In genomic region chr12:2959194-2959507, GRCh38 we compare ENCODE assay signal across 1 cellular context.
A peak's percentile ranks its signal among the peaks of the same experiment; 100 is the strongest.
TF ChIP-seq lines count a peak whose summit lies in the region.

Gene TEAD4, plus strand, starts transcription at chr12:2959397.

TF ChIP-seq in HepG2, 621 proteins besides CTCF, POLR2A, EP300 and RAD21 (continued from another document):
- peak; percentile 20; the same call in 1 of the 2 replicates for TF ChIP-seq ARID4A (CRISPR knock-in tag; IDR thresholded peaks at IDR 0.05; ENCODE audit: borderline replicate concordance)
- TF ChIP-seq REST (IDR thresholded peaks at IDR 0.05; ENCODE audit: borderline replicate concordance in 1 of 2, low read depth in 1 of 2, low read length in 2 of 2): 0 out of 4 replicates have a peak, but pooled peaks of 1 of the 2 experiments have one; percentile 24
- TF ChIP-seq ZFX (CRISPR knock-in tag; IDR thresholded peaks at IDR 0.05; ENCODE audit: low read depth): peak; percentile 27; the same call in 1 of the 2 replicates
- TF ChIP-seq KLF11 (CRISPR knock-in tag; IDR thresholded peaks at IDR 0.05): no peak
- TF ChIP-seq NCOA2 (CRISPR knock-in tag; IDR thresholded peaks at IDR 0.05): peak; percentile 50; the same call in 1 of the 2 replicates
- TF ChIP-seq MXD3 (CRISPR knock-in tag; IDR thresholded peaks at IDR 0.05): no peak
- TF ChIP-seq ZFP62 (CRISPR knock-in tag; IDR thresholded peaks at IDR 0.05): no peak
- TF ChIP-seq ZNF550 (CRISPR knock-in tag; IDR thresholded peaks at IDR 0.05; ENCODE audit: borderline replicate concordance): no peak
- TF ChIP-seq ZEB1 (IDR thresholded peaks at IDR 0.05; ENCODE audit: insufficient replicate concordance, low read depth): peak; percentile 56
- TF ChIP-seq ZNF639 (CRISPR knock-in tag; conservative IDR thresholded peaks at IDR 0.05): peak; percentile 91
- peak; percentile 57; the same call in 1 of the 2 replicates for TF ChIP-seq ZSCAN21 (CRISPR knock-in tag; IDR thresholded peaks at IDR 0.05; ENCODE audit: borderline replicate concordance)
- TF ChIP-seq SP4 (CRISPR knock-in tag; IDR thresholded peaks at IDR 0.05): peak; percentile 48; the same call in 1 of the 2 replicates
- TF ChIP-seq SOX5 (CRISPR knock-in tag; IDR thresholded peaks at IDR 0.05; ENCODE audit: borderline replicate concordance): peak; percentile 55; the same call in 1 of the 2 replicates
- TF ChIP-seq TBP (CRISPR knock-in tag; IDR thresholded peaks at IDR 0.05): no peak
- no peak for TF ChIP-seq FOXP1 (IDR thresholded peaks at IDR 0.05)
- peak; percentile 51; the same call in 1 of the 2 replicates for TF ChIP-seq FOXP1 (CRISPR knock-in tag; IDR thresholded peaks at IDR 0.05)
- peak; percentile 18; the same call in 1 of the 2 replicates for TF ChIP-seq THAP11 (CRISPR knock-in tag; IDR thresholded peaks at IDR 0.05)
- peak; percentile 59; the same call in 1 of the 2 replicates for TF ChIP-seq E2F5 (CRISPR knock-in tag; conservative IDR thresholded peaks at IDR 0.05)
- TF ChIP-seq SAP130 (CRISPR knock-in tag; IDR thresholded peaks at IDR 0.05; ENCODE audit: low read depth): peak; percentile 58; the same call in 1 of the 2 replicates
- 0 out of 2 replicates have a peak, but pooled peaks have one; percentile 53 for TF ChIP-seq BATF2 (CRISPR knock-in tag; IDR thresholded peaks at IDR 0.05)
- TF ChIP-seq CHD4 (IDR thresholded peaks at IDR 0.05; ENCODE audit: borderline replicate concordance, low read length): no peak
- TF ChIP-seq ESRRA (CRISPR knock-in tag; IDR thresholded peaks at IDR 0.05; ENCODE audit: low read depth): peak; percentile 10; the same call in 1 of the 2 replicates
- TF ChIP-seq ZKSCAN8 (CRISPR knock-in tag; IDR thresholded peaks at IDR 0.05; ENCODE audit: borderline replicate concordance): no peak
- peak; percentile 93 for TF ChIP-seq TFDP1 (CRISPR knock-in tag; IDR thresholded peaks at IDR 0.05; ENCODE audit: borderline replicate concordance)
- peak; percentile 77; the same call in 1 of the 2 replicates for TF ChIP-seq ZBTB25 (CRISPR knock-in tag; IDR thresholded peaks at IDR 0.05)
- TF ChIP-seq ZSCAN9 (CRISPR knock-in tag; IDR thresholded peaks at IDR 0.05; ENCODE audit: borderline replicate concordance): no peak
- peak; percentile 28; the same call in 1 of the 2 replicates for TF ChIP-seq IRF2 (CRISPR knock-in tag; IDR thresholded peaks at IDR 0.05)
- TF ChIP-seq STAT5B (CRISPR knock-in tag; IDR thresholded peaks at IDR 0.05): peak; percentile 52; the same call in 1 of the 2 replicates
- peak; percentile 66; the same call in 1 of the 2 replicates for TF ChIP-seq HNF4G (IDR thresholded peaks at IDR 0.05; ENCODE audit: borderline replicate concordance, low read depth, low read length)
- TF ChIP-seq HNF4G (CRISPR knock-in tag; IDR thresholded peaks at IDR 0.05; ENCODE audit: borderline replicate concordance, low read depth): no peak
- no peak for TF ChIP-seq NR2F6 (IDR thresholded peaks at IDR 0.05)
- peak; percentile 66; the same call in 1 of the 2 replicates for TF ChIP-seq NR2F6 (CRISPR knock-in tag; IDR thresholded peaks at IDR 0.05)
- TF ChIP-seq RXRB (CRISPR knock-in tag; IDR thresholded peaks at IDR 0.05; ENCODE audit: borderline replicate concordance): 0 out of 2 replicates have a peak, but pooled peaks have one; percentile 30
- peak; percentile 39; the same call in 1 of the 2 replicates for TF ChIP-seq ARID5B (CRISPR knock-in tag; IDR thresholded peaks at IDR 0.05)
- TF ChIP-seq GATAD1 (CRISPR knock-in tag; IDR thresholded peaks at IDR 0.05): peak; percentile 36; the same call in 1 of the 2 replicates
- 0 out of 2 replicates have a peak, but pooled peaks have one; percentile 33 for TF ChIP-seq JUNB (CRISPR knock-in tag; IDR thresholded peaks at IDR 0.05; ENCODE audit: borderline replicate concordance)
